In genomic region chr1:204102029-204102611, GRCh38 we compare ENCODE assay signal across 1 cellular context.
TF ChIP-seq lines count a peak whose summit lies in the region.

No MANE protein-coding gene starts in this region.

TF ChIP-seq in HepG2, 621 proteins besides CTCF, POLR2A, EP300 and RAD21 (continued from another document and continues in another):
- TF ChIP-seq, protein P1, sequence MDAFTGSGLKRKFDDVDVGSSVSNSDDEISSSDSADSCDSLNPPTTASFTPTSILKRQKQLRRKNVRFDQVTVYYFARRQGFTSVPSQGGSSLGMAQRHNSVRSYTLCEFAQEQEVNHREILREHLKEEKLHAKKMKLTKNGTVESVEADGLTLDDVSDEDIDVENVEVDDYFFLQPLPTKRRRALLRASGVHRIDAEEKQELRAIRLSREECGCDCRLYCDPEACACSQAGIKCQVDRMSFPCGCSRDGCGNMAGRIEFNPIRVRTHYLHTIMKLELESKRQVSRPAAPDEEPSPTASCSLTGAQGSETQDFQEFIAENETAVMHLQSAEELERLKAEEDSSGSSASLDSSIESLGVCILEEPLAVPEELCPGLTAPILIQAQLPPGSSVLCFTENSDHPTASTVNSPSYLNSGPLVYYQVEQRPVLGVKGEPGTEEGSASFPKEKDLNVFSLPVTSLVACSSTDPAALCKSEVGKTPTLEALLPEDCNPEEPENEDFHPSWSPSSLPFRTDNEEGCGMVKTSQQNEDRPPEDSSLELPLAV (CRISPR knock-in tag; conservative IDR thresholded peaks at IDR 0.05; ENCODE audit: low read depth) = no peak
- TF ChIP-seq KLF15 (CRISPR knock-in tag; IDR thresholded peaks at IDR 0.05; ENCODE audit: borderline replicate concordance) (no peak), NCOA2 (CRISPR knock-in tag; IDR thresholded peaks at IDR 0.05) (peak; percentile 80), ZNF678 (CRISPR knock-in tag; IDR thresholded peaks at IDR 0.05) (no peak), ZNF282 (IDR thresholded peaks at IDR 0.05; ENCODE audit: partially characterized antibody) (no peak), ZNF230 (CRISPR knock-in tag; IDR thresholded peaks at IDR 0.05) (no peak), TOPORS (CRISPR knock-in tag; IDR thresholded peaks at IDR 0.05) (0 out of 2 replicates have a peak, but pooled peaks have one; percentile 23), AFF4 (CRISPR knock-in tag; IDR thresholded peaks at IDR 0.05) (0 out of 2 replicates have a peak, but pooled peaks have one; percentile 29), CENPX (CRISPR knock-in tag; IDR thresholded peaks at IDR 0.05) (no peak), NFIB (CRISPR knock-in tag; IDR thresholded peaks at IDR 0.05; ENCODE audit: borderline replicate concordance) (no peak), ZNF256 (CRISPR knock-in tag; conservative IDR thresholded peaks at IDR 0.05) (no peak), ZNF558 (CRISPR knock-in tag; IDR thresholded peaks at IDR 0.05; ENCODE audit: borderline replicate concordance) (no peak), TRIM24 (CRISPR knock-in tag; IDR thresholded peaks at IDR 0.05) (no peak), XBP1 (CRISPR knock-in tag; IDR thresholded peaks at IDR 0.05) (no peak), ZBTB34 (CRISPR knock-in tag; IDR thresholded peaks at IDR 0.05) (peak; percentile 95), ZSCAN25 (CRISPR knock-in tag; IDR thresholded peaks at IDR 0.05) (no peak; the same call in 1 of the 2 replicates), SIX4 (CRISPR knock-in tag; IDR thresholded peaks at IDR 0.05) (no peak), POLR2G (IDR thresholded peaks at IDR 0.05; ENCODE audit: low read depth, low read length) (peak; percentile 30), ZNF24 (IDR thresholded peaks at IDR 0.05) (no peak), NCOA5 (CRISPR knock-in tag; IDR thresholded peaks at IDR 0.05) (no peak), GFI1 (CRISPR knock-in tag; IDR thresholded peaks at IDR 0.05; ENCODE audit: borderline replicate concordance) (peak; percentile 45; the same call in 1 of the 2 replicates), TEAD3 (CRISPR knock-in tag; optimal IDR thresholded peaks at IDR 0.05; ENCODE audit: borderline replicate concordance) (peak; percentile 46), ZNF547 (CRISPR knock-in tag; IDR thresholded peaks at IDR 0.05) (no peak), KLF11 (CRISPR knock-in tag; IDR thresholded peaks at IDR 0.05) (no peak), MED1 (CRISPR knock-in tag; IDR thresholded peaks at IDR 0.05) (peak; percentile 56; the same call in 1 of the 2 replicates), ZFP1 (CRISPR knock-in tag; IDR thresholded peaks at IDR 0.05) (0 out of 2 replicates have a peak, but pooled peaks have one; percentile 28), HNRNPK (IDR thresholded peaks at IDR 0.05; ENCODE audit: low read depth, low read length, poor library complexity, severe bottlenecking) (no peak), HDAC2 (CRISPR knock-in tag; IDR thresholded peaks at IDR 0.05) (peak; percentile 83), REL (CRISPR knock-in tag; conservative IDR thresholded peaks at IDR 0.05) (no peak), TFDP1 (CRISPR knock-in tag; IDR thresholded peaks at IDR 0.05; ENCODE audit: borderline replicate concordance) (no peak; the same call in 1 of the 2 replicates), ZC3H4 (CRISPR knock-in tag; IDR thresholded peaks at IDR 0.05; ENCODE audit: borderline replicate concordance) (peak; percentile 48; the same call in 1 of the 2 replicates), HNF4G (IDR thresholded peaks at IDR 0.05; ENCODE audit: borderline replicate concordance, low read depth, low read length) (peak; percentile 44; the same call in 1 of the 2 replicates), HNF4G (CRISPR knock-in tag; IDR thresholded peaks at IDR 0.05; ENCODE audit: borderline replicate concordance, low read depth) (no peak), ZNF790 (CRISPR knock-in tag; IDR thresholded peaks at IDR 0.05; ENCODE audit: borderline replicate concordance) (no peak), KLF6 (CRISPR knock-in tag; IDR thresholded peaks at IDR 0.05) (no peak; the same call in 1 of the 2 replicates), TAF1 (CRISPR knock-in tag; IDR thresholded peaks at IDR 0.05) (no peak), FOXA1 (IDR thresholded peaks at IDR 0.05) (0 out of 2 replicates have a peak, but pooled peaks have one; percentile 36), FOXA1 (CRISPR knock-in tag; IDR thresholded peaks at IDR 0.05) (peak; percentile 98), ZNF124 (CRISPR knock-in tag; IDR thresholded peaks at IDR 0.05) (0 out of 2 replicates have a peak, but pooled peaks have one; percentile 36), CREB3 (CRISPR knock-in tag; IDR thresholded peaks at IDR 0.05) (no peak), ATM (IDR thresholded peaks at IDR 0.05; ENCODE audit: borderline replicate concordance) (no peak), TOE1 (CRISPR knock-in tag; IDR thresholded peaks at IDR 0.05) (no peak), ZNF205 (CRISPR knock-in tag; IDR thresholded peaks at IDR 0.05) (no peak), NFKBIZ (CRISPR knock-in tag; IDR thresholded peaks at IDR 0.05) (no peak), GATAD1 (CRISPR knock-in tag; IDR thresholded peaks at IDR 0.05) (no peak), RXRA (CRISPR knock-in tag; IDR thresholded peaks at IDR 0.05) (no peak)
- TF ChIP-seq, protein P2, sequence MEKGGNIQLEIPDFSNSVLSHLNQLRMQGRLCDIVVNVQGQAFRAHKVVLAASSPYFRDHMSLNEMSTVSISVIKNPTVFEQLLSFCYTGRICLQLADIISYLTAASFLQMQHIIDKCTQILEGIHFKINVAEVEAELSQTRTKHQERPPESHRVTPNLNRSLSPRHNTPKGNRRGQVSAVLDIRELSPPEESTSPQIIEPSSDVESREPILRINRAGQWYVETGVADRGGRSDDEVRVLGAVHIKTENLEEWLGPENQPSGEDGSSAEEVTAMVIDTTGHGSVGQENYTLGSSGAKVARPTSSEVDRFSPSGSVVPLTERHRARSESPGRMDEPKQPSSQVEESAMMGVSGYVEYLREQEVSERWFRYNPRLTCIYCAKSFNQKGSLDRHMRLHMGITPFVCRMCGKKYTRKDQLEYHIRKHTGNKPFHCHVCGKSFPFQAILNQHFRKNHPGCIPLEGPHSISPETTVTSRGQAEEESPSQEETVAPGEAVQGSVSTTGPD (CRISPR knock-in tag; IDR thresholded peaks at IDR 0.05) = peak; percentile 47; the same call in 1 of the 2 replicates
- TF ChIP-seq, protein P3, sequence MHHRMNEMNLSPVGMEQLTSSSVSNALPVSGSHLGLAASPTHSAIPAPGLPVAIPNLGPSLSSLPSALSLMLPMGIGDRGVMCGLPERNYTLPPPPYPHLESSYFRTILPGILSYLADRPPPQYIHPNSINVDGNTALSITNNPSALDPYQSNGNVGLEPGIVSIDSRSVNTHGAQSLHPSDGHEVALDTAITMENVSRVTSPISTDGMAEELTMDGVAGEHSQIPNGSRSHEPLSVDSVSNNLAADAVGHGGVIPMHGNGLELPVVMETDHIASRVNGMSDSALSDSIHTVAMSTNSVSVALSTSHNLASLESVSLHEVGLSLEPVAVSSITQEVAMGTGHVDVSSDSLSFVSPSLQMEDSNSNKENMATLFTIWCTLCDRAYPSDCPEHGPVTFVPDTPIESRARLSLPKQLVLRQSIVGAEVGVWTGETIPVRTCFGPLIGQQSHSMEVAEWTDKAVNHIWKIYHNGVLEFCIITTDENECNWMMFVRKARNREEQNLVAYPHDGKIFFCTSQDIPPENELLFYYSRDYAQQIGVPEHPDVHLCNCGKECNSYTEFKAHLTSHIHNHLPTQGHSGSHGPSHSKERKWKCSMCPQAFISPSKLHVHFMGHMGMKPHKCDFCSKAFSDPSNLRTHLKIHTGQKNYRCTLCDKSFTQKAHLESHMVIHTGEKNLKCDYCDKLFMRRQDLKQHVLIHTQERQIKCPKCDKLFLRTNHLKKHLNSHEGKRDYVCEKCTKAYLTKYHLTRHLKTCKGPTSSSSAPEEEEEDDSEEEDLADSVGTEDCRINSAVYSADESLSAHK (CRISPR knock-in tag; IDR thresholded peaks at IDR 0.05; ENCODE audit: borderline replicate concordance) = no peak
- TF ChIP-seq, protein P4, sequence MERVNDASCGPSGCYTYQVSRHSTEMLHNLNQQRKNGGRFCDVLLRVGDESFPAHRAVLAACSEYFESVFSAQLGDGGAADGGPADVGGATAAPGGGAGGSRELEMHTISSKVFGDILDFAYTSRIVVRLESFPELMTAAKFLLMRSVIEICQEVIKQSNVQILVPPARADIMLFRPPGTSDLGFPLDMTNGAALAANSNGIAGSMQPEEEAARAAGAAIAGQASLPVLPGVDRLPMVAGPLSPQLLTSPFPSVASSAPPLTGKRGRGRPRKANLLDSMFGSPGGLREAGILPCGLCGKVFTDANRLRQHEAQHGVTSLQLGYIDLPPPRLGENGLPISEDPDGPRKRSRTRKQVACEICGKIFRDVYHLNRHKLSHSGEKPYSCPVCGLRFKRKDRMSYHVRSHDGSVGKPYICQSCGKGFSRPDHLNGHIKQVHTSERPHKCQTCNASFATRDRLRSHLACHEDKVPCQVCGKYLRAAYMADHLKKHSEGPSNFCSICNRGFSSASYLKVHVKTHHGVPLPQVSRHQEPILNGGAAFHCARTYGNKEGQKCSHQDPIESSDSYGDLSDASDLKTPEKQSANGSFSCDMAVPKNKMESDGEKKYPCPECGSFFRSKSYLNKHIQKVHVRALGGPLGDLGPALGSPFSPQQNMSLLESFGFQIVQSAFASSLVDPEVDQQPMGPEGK (CRISPR knock-in tag; IDR thresholded peaks at IDR 0.05) = peak; percentile 80
- TF ChIP-seq, protein P5, sequence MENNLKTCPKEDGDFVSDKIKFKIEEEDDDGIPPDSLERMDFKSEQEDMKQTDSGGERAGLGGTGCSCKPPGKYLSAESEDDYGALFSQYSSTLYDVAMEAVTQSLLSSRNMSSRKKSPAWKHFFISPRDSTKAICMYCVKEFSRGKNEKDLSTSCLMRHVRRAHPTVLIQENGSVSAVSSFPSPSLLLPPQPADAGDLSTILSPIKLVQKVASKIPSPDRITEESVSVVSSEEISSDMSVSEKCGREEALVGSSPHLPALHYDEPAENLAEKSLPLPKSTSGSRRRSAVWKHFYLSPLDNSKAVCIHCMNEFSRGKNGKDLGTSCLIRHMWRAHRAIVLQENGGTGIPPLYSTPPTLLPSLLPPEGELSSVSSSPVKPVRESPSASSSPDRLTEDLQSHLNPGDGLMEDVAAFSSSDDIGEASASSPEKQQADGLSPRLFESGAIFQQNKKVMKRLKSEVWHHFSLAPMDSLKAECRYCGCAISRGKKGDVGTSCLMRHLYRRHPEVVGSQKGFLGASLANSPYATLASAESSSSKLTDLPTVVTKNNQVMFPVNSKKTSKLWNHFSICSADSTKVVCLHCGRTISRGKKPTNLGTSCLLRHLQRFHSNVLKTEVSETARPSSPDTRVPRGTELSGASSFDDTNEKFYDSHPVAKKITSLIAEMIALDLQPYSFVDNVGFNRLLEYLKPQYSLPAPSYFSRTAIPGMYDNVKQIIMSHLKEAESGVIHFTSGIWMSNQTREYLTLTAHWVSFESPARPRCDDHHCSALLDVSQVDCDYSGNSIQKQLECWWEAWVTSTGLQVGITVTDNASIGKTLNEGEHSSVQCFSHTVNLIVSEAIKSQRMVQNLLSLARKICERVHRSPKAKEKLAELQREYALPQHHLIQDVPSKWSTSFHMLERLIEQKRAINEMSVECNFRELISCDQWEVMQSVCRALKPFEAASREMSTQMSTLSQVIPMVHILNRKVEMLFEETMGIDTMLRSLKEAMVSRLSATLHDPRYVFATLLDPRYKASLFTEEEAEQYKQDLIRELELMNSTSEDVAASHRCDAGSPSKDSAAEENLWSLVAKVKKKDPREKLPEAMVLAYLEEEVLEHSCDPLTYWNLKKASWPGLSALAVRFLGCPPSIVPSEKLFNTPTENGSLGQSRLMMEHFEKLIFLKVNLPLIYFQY (CRISPR knock-in tag; IDR thresholded peaks at IDR 0.05; ENCODE audit: borderline replicate concordance) = no peak
